In the genomic region with DNA sequence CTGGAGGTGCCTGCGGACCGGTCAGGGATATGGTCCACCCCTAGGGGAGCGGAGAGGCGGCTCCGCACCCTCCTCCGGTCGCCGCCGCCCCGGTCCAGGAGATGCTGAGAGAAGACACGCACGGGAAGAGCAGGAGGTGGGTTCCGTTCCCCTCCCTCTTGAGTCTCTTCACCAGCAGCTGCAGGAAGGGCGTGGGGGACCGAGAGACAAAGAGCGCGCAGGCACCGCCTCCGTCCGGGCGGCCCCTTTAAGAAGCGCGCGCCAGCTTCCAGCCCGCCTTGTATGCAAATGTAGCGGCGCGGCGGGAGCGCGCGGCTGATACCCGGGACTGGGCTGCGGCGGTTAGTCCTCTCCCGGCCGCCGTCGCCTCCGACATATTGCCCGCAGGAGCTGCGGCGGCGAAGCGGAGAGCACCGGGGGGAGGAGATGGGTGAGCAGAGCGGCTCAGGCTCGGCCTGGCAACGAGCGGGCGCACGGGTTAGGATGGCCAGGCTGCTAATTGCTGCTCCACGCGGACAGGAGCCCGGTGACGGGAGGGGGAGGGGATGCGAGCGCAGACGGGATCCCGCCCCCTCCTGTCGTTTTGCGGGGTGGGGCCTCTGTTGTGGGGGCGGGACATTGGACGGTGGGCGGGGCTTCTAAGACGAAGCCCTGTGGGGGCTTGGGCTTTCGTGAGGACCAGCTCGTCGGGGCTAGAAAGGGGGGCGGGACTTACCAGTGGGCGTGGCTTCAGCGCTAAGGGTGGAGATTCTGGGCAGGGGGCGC, we compare ENCODE assay signal across 8 cellular contexts.
DNase-seq lines count a peak whose midpoint lies in the region; ATAC-seq lines count a peak whose summit lies in the region.

A gene (plus strand): TSS at position 318 of the 765 bp plus-strand sequence. CDS start 109 bp downstream, at position 427.

- ATAC-seq in GM19328 (IDR thresholded peaks at IDR 0.05; ENCODE audit: unreplicated experiment) (peak; percentile 74), HG03469 (IDR thresholded peaks at IDR 0.05; ENCODE audit: unreplicated experiment) (peak; percentile 63)

- H3K27me3 ChIP-seq in BLaER1 treated with 17β-estradiol and CSF1 and Interleukin-3, amounts not matched to agents 10 nM and 100 nM, result no peaks in the 10 kb centered on the region
- no peaks in the 10 kb centered on the region for H3K27me3 ChIP-seq in layer of hippocampus (ENCODE audit: control insufficient read depth, insufficient read depth, low read length)

- DNase-seq in NCI-H526 treated with DMSO at 0.1 percent for 48 hours (lab: John Stamatoyannopoulos, UW), result peak; percentile 92
- DNase-seq in activated CD4-positive, alpha-beta T cell treated with anti-CD3 and anti-CD28 coated beads for 48 hours, result peak; percentile 97
- peak; percentile 86 to 87 for DNase-seq in stimulated activated CD4-positive, alpha-beta T cell treated with anti-CD3 and anti-CD28 coated beads, Interleukin-1b, Interleukin-23, amount 100 ng/mL, for 4 hours (ENCODE audit: low read depth in 2 of 2)

- H4K20me1 ChIP-seq in BLaER1 treated with 17β-estradiol and CSF1 and Interleukin-3, amounts not matched to agents 10 nM and 100 nM, result peaks cover 0 to 40% (median 37%) of the 10 kb centered on the region in 11 experiments; a peak in 17 of 22 replicates

- H3K4me1 ChIP-seq in BLaER1 treated with 17β-estradiol and CSF1 and Interleukin-3, amounts not matched to agents 10 nM and 100 nM, result peaks cover 69 to 91% (median 86%) of the 10 kb centered on the region in 10 experiments

- H3K4me2 ChIP-seq in BLaER1 treated with 17β-estradiol and CSF1 and Interleukin-3, amounts not matched to agents 10 nM and 100 nM, result peak within 1 kb of the TSS; percentile 85 to 95 (median 88)

- peak within 1 kb of the TSS; percentile 57 to 82 (median 72) for H3K4me3 ChIP-seq in BLaER1 treated with 17β-estradiol and CSF1 and Interleukin-3, amounts not matched to agents 10 nM and 100 nM

- peaks cover 19 to 34% (median 30%) of the 10 kb centered on the region in 11 experiments for H3K36me3 ChIP-seq in BLaER1 treated with 17β-estradiol and CSF1 and Interleukin-3, amounts not matched to agents 10 nM and 100 nM

- H3K9me3 ChIP-seq in BLaER1 treated with 17β-estradiol and CSF1 and Interleukin-3, amounts not matched to agents 10 nM and 100 nM (replicated peaks in 1 of 11), result no peaks in the 10 kb centered on the region

- peak within 1 kb of the TSS; percentile 69 to 99 (median 97) for H3K27ac ChIP-seq in BLaER1 treated with 17β-estradiol and CSF1 and Interleukin-3, amounts not matched to agents 10 nM and 100 nM
- H3K27ac ChIP-seq in cingulate gyrus (ENCODE audit: low read depth, low read length) (peak within 1 kb of the TSS; percentile 97), layer of hippocampus (ENCODE audit: low read depth, low read length) (peak within 1 kb of the TSS; percentile 98)

- H3K9ac ChIP-seq in BLaER1 treated with 17β-estradiol and CSF1 and Interleukin-3, amounts not matched to agents 10 nM and 100 nM, result peak within 1 kb of the TSS; percentile 69 to 97 (median 90)

Comparison
In these comparisons a context has a peak if more than half of its experiments do, and no peak if none do; other contexts are left out.
1. Peak in every context shown above with its lines: DNase-seq, ATAC-seq, H3K4me3 ChIP-seq and H3K27ac ChIP-seq.